1 cellular context compared by ENCODE assay signal in the genomic region with DNA sequence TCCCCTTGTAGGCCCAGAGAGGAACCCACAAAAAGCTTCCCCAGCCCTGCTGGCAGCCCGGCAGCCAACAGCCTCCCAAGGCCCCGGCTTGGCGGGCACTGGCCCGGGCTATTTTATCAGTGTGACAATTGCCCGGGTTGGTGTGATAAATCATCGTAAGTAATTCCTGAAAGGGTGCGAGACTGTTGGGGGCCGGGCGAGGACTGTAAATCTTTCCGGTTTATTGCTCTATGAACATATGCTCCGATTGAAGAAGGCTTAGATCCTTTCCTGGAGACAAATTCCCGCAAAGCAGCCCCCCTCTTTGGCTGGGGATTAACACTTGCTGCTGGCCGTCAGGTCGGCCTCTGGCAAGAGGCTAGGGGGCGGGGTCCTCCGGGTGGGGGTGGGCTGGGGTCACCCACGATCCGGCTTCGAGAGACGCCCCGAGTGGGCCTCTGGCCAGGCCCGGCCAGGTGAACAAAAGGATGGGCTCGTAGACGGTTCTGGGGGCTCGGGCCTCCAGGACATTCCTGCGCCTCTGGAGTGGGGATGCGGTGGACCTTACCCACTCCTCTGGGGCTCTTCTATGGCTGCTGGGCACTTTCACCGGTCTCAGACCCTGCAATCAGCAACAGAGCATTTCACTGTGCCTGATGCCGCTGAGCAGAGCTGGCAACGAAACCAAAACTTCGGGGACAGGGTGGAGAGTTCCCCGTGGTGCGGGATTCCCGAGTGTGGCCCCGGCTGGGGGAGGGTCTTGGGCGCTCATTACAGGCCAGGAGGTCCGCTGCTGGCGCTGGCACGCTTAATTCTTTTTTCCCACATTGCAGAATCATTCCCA.
TF ChIP-seq lines count a peak whose summit lies in the region.

No MANE protein-coding gene starts in this region.

TF ChIP-seq in SK-N-SH treated with all-trans-retinoic acid at 6 μM for 48 hours, 23 proteins besides CTCF, POLR2A, EP300 and RAD21 (continued from another document):
- TF ChIP-seq, protein P1, sequence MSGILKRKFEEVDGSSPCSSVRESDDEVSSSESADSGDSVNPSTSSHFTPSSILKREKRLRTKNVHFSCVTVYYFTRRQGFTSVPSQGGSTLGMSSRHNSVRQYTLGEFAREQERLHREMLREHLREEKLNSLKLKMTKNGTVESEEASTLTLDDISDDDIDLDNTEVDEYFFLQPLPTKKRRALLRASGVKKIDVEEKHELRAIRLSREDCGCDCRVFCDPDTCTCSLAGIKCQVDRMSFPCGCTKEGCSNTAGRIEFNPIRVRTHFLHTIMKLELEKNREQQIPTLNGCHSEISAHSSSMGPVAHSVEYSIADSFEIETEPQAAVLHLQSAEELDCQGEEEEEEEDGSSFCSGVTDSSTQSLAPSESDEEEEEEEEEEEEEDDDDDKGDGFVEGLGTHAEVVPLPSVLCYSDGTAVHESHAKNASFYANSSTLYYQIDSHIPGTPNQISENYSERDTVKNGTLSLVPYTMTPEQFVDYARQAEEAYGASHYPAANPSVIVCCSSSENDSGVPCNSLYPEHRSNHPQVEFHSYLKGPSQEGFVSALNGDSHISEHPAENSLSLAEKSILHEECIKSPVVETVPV (CRISPR knock-in tag; IDR thresholded peaks at IDR 0.05) = no peak
